ENCODE assay signal across 2 cellular contexts in the genomic region with DNA sequence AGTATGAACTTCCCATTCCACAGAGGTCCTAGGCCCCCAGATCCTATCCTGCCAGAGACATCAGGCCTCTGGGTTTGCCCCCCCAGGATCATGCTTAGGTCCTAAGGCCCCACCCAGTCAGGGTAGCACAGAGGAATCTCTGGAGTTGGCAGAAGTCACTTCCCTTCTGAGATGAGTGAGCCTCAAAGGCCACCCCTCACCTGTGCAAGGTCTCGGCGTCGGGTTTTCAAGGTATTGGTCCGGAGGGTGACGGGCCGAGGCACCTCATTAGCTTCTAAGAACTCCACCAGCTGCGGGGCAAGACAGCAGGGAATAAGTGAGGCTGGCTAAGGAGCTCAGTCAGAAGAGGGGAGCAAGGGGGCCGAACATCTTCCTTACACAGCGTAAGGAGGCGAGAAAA.
TF ChIP-seq lines count a peak whose summit lies in the region.

No MANE protein-coding gene starts in this region.

TF ChIP-seq in IMR-90, 13 proteins besides CTCF, POLR2A, EP300 and RAD21:
- TF ChIP-seq SMC3 (IDR thresholded peaks at IDR 0.05; ENCODE audit: low read depth, low read length) (no peak), RCOR1 (IDR thresholded peaks at IDR 0.05; ENCODE audit: insufficient replicate concordance, low read length) (no peak), BHLHE40 (IDR thresholded peaks at IDR 0.05; ENCODE audit: low read depth, low read length) (no peak), CHD1 (IDR thresholded peaks at IDR 0.05; ENCODE audit: low read depth, low read length) (no peak), MXI1 (IDR thresholded peaks at IDR 0.05; ENCODE audit: borderline replicate concordance, low read depth, low read length) (no peak)
- TF ChIP-seq, protein P1, sequence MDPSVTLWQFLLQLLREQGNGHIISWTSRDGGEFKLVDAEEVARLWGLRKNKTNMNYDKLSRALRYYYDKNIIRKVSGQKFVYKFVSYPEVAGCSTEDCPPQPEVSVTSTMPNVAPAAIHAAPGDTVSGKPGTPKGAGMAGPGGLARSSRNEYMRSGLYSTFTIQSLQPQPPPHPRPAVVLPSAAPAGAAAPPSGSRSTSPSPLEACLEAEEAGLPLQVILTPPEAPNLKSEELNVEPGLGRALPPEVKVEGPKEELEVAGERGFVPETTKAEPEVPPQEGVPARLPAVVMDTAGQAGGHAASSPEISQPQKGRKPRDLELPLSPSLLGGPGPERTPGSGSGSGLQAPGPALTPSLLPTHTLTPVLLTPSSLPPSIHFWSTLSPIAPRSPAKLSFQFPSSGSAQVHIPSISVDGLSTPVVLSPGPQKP (IDR thresholded peaks at IDR 0.05; ENCODE audit: borderline replicate concordance, low read depth, low read length): no peak
- TF ChIP-seq, protein P2, sequence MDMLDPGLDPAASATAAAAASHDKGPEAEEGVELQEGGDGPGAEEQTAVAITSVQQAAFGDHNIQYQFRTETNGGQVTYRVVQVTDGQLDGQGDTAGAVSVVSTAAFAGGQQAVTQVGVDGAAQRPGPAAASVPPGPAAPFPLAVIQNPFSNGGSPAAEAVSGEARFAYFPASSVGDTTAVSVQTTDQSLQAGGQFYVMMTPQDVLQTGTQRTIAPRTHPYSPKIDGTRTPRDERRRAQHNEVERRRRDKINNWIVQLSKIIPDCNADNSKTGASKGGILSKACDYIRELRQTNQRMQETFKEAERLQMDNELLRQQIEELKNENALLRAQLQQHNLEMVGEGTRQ (IDR thresholded peaks at IDR 0.05; ENCODE audit: low read depth, low read length): no peak

TF ChIP-seq in H1, 55 proteins besides CTCF, POLR2A, EP300 and RAD21:
- TF ChIP-seq RNF2 (IDR thresholded peaks at IDR 0.05; ENCODE audit: borderline replicate concordance, low read depth, low read length, missing control alignments, poor library complexity, severe bottlenecking) (no peak), SP2 (IDR thresholded peaks at IDR 0.05; ENCODE audit: low read length) (no peak), RFX5 (IDR thresholded peaks at IDR 0.05; ENCODE audit: borderline replicate concordance, low read depth, low read length) (no peak), KDM1A (IDR thresholded peaks at IDR 0.05; ENCODE audit: borderline replicate concordance, low read length) (no peak), KDM4A (IDR thresholded peaks at IDR 0.05; ENCODE audit: low read depth, low read length, severe bottlenecking) (no peak), BCL11A (IDR thresholded peaks at IDR 0.05; ENCODE audit: low read depth in 2 of 2, low read length in 2 of 2) (no peak), CEBPB (IDR thresholded peaks at IDR 0.05; ENCODE audit: low read depth, low read length) (no peak), TCF12 (IDR thresholded peaks at IDR 0.05; ENCODE audit: low read depth, low read length) (no peak), YY1 (IDR thresholded peaks at IDR 0.05; ENCODE audit: low read depth, low read length) (no peak), SIX5 (IDR thresholded peaks at IDR 0.05; ENCODE audit: low read depth, low read length) (no peak)
